In genomic region chr18:67483952-67484351, GRCh38 we compare ENCODE assay signal across 23 cellular contexts.
"Had no signal": no experiment of that assay in that cellular context is flagged by ENCODE, and none has a peak within 500 bp of the region (broad histone marks: within the 10 kb centered on the region; RNA-seq: fewer than 3 reads in every experiment).

No MANE protein-coding gene starts in this region.

- H3K27ac ChIP-seq: colonic mucosa, esophagus squamous epithelium, neural progenitor cell, parathyroid adenoma, right lobe of liver, stomach, tibial artery had no signal

- H2AFZ ChIP-seq: neural progenitor cell, parathyroid adenoma had no signal

- H3K27ac Mint-ChIP-seq: dendritic cell treated with granulocyte-macrophage colony-stimulating factor and Interleukin-4, amounts not matched to agents 40 ng/mL and 50 ng/mL, for 4 days; naive thymus-derived CD4-positive, alpha-beta T cell; neural progenitor cell; stimulated activated effector memory CD8-positive, alpha-beta T cell treated with anti-CD3 and anti-CD28 coated beads, Interleukin-12 subunit alpha, Interleukin-12 subunit beta, amount 100 ng/mL, for 72 hours; type B pancreatic cell had no signal

- H3K4me3 ChIP-seq: colonic mucosa, esophagus squamous epithelium, lung, neural progenitor cell, right lobe of liver, smooth muscle cell, stomach, tibial artery had no signal

- H3K27me3 ChIP-seq: colonic mucosa, esophagus squamous epithelium, right lobe of liver, stomach, tibial artery had no signal

- H3K9me3 Mint-ChIP-seq: dendritic cell treated with granulocyte-macrophage colony-stimulating factor and Interleukin-4, amounts not matched to agents 40 ng/mL and 50 ng/mL, for 4 days; naive thymus-derived CD4-positive, alpha-beta T cell; nephron; stimulated activated effector memory CD8-positive, alpha-beta T cell treated with anti-CD3 and anti-CD28 coated beads, Interleukin-12 subunit alpha, Interleukin-12 subunit beta, amount 100 ng/mL, for 72 hours; type B pancreatic cell had no signal

- H3K79me2 ChIP-seq: parathyroid adenoma had no signal

- H3K36me3 ChIP-seq: colonic mucosa, esophagus squamous epithelium, neural progenitor cell, right lobe of liver, stomach, tibial artery had no signal

- DNase-seq: colonic mucosa; effector CD8-positive, alpha-beta T cell; esophagus squamous epithelium; foreskin melanocyte; kidney; mesenchymal stem cell; naive thymus-derived CD4-positive, alpha-beta T cell; stimulated activated CD4-positive, alpha-beta T cell treated with anti-CD3 and anti-CD28 coated beads, Interleukin-12 subunit alpha, Interleukin-12 subunit beta, amount 100 ng/mL, for 4 hours; stimulated activated CD4-positive, alpha-beta T cell treated with anti-CD3 and anti-CD28 coated beads, Interleukin-2, amount 100 ng/mL, for 24 hours; stimulated activated CD4-positive, alpha-beta T cell treated with anti-CD3 and anti-CD28 coated beads, Interleukin-4, amount 100 ng/mL, for 24 hours; stimulated activated naive CD4-positive, alpha-beta T cell treated with Interleukin-2 at 50 U/mL for 16 hours; stomach; tibial artery had no signal

- ATAC-seq: naive thymus-derived CD4-positive, alpha-beta T cell had no signal

- H3K4me3 Mint-ChIP-seq: dendritic cell treated with granulocyte-macrophage colony-stimulating factor and Interleukin-4, amounts not matched to agents 40 ng/mL and 50 ng/mL, for 4 days; naive thymus-derived CD4-positive, alpha-beta T cell; nephron; neural progenitor cell; stimulated activated effector memory CD8-positive, alpha-beta T cell treated with anti-CD3 and anti-CD28 coated beads, Interleukin-12 subunit alpha, Interleukin-12 subunit beta, amount 100 ng/mL, for 72 hours; type B pancreatic cell had no signal

- H3K9me3 ChIP-seq: colonic mucosa, esophagus squamous epithelium, right lobe of liver, stomach, tibial artery had no signal

- H3K4me1 ChIP-seq: colonic mucosa, esophagus squamous epithelium, parathyroid adenoma, right lobe of liver, stomach had no signal

- H3K36me3 Mint-ChIP-seq: naive thymus-derived CD4-positive, alpha-beta T cell; neural progenitor cell; stimulated activated effector memory CD8-positive, alpha-beta T cell treated with anti-CD3 and anti-CD28 coated beads, Interleukin-12 subunit alpha, Interleukin-12 subunit beta, amount 100 ng/mL, for 72 hours; type B pancreatic cell had no signal

- H3K4me1 Mint-ChIP-seq: naive thymus-derived CD4-positive, alpha-beta T cell; stimulated activated effector memory CD8-positive, alpha-beta T cell treated with anti-CD3 and anti-CD28 coated beads, Interleukin-12 subunit alpha, Interleukin-12 subunit beta, amount 100 ng/mL, for 72 hours had no signal

- H3K9ac ChIP-seq: neural progenitor cell, parathyroid adenoma had no signal

- H3K27me3 Mint-ChIP-seq: dendritic cell treated with granulocyte-macrophage colony-stimulating factor and Interleukin-4, amounts not matched to agents 40 ng/mL and 50 ng/mL, for 4 days; progenitor cell of endocrine pancreas; type B pancreatic cell had no signal

- H3K4me2 ChIP-seq: neural progenitor cell, smooth muscle cell had no signal
